1 cellular context compared by ENCODE assay signal in genomic region chr14:91417134-91417982, GRCh38.
TF ChIP-seq lines count a peak whose summit lies in the region.

CCDC88C (minus strand) TSS chr14:91417820; CDS start chr14:91417690, 130 bp downstream.

TF ChIP-seq in neural cell, 6 proteins besides CTCF, POLR2A, EP300 and RAD21 (continued from another document):
- TF ChIP-seq, protein P1, sequence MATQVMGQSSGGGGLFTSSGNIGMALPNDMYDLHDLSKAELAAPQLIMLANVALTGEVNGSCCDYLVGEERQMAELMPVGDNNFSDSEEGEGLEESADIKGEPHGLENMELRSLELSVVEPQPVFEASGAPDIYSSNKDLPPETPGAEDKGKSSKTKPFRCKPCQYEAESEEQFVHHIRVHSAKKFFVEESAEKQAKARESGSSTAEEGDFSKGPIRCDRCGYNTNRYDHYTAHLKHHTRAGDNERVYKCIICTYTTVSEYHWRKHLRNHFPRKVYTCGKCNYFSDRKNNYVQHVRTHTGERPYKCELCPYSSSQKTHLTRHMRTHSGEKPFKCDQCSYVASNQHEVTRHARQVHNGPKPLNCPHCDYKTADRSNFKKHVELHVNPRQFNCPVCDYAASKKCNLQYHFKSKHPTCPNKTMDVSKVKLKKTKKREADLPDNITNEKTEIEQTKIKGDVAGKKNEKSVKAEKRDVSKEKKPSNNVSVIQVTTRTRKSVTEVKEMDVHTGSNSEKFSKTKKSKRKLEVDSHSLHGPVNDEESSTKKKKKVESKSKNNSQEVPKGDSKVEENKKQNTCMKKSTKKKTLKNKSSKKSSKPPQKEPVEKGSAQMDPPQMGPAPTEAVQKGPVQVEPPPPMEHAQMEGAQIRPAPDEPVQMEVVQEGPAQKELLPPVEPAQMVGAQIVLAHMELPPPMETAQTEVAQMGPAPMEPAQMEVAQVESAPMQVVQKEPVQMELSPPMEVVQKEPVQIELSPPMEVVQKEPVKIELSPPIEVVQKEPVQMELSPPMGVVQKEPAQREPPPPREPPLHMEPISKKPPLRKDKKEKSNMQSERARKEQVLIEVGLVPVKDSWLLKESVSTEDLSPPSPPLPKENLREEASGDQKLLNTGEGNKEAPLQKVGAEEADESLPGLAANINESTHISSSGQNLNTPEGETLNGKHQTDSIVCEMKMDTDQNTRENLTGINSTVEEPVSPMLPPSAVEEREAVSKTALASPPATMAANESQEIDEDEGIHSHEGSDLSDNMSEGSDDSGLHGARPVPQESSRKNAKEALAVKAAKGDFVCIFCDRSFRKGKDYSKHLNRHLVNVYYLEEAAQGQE (IDR thresholded peaks at IDR 0.05; ENCODE audit: borderline replicate concordance), result no peak
- TF ChIP-seq POLR2AphosphoS5 (IDR thresholded peaks at IDR 0.05), result peak; percentile 40
